In the genomic region with DNA sequence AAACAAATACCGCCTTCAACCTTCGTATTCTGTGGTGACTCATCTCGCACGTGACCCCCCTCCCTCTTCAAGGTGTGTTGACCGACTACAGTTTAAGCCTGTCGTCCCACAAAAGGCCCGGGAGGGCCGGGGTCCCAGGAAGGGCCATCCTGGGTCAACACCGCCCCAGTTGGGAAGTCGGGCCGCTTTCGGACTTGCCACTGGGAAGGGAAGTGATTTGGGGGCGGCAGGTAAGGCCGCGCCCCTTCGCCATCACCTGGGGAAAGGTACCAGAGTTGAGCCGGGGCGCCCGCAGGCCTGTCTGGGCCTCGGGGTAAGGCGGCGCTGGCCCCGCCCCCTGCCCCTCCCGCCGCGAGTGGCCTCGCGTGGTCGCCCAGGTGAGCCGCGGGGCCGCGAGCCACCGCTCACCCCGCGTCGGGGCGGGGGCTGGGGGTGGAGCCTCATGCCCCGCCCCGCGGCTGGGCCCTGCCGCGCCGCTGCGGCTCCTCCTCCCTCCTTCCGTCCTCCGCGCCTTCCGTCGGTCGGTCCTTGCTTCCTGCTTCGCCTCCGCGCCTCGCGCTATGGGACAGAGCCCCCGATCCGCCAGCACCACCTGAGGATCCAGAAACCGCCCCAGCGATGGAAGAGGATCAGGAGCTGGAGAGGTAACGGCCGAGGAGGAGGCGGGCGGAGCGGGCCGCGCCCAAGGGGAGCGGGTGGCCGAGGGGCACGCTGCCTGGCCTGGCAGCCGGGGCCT, we compare ENCODE assay signal across 8 cellular contexts. TPM values are rescaled to one million over a fixed set of nuclear protein-coding genes. Genes with fewer than 3 reads are reported as not detected.
DNase-seq lines count a peak whose midpoint lies in the region; ATAC-seq and TF ChIP-seq lines count a peak whose summit lies in the region.

A gene with protein sequence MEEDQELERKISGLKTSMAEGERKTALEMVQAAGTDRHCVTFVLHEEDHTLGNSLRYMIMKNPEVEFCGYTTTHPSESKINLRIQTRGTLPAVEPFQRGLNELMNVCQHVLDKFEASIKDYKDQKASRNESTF (plus strand): TSS at position 527 of the 736 bp plus-strand sequence. CDS start 92 bp downstream, at position 619.

- H3K4me3 Mint-ChIP-seq in activated CD4-positive, alpha-beta T cell treated with anti-CD3 and anti-CD28 coated beads, Interleukin-2, amount 10 ng/mL, durations not matched to agents 24 days and 14 days: peak within 1 kb of the TSS; percentile 98

- peaks cover 48% of the 10 kb centered on the region for H3K4me1 Mint-ChIP-seq in activated CD4-positive, alpha-beta T cell treated with anti-CD3 and anti-CD28 coated beads, Interleukin-2, amount 10 ng/mL, durations not matched to agents 24 days and 14 days

- H3K27ac ChIP-seq in coronary artery: peak within 1 kb of the TSS; percentile 93 to 97

- peak within 1 kb of the TSS; percentile 98 for H3K27ac Mint-ChIP-seq in activated CD4-positive, alpha-beta T cell treated with anti-CD3 and anti-CD28 coated beads, Interleukin-2, amount 10 ng/mL, durations not matched to agents 24 days and 14 days

- TF ChIP-seq CTCF in AG10803 (conservative IDR thresholded peaks at IDR 0.05; ENCODE audit: low read length) (no peak), coronary artery (IDR thresholded peaks at IDR 0.05) (no peak)

- DNase-seq in AG10803 (ENCODE audit: low read depth) (peak; percentile 60), NCI-H526 treated with DMSO at 0.1 percent for 48 hours (lab: John Stamatoyannopoulos, UW) (peak; percentile 89), coronary artery (ENCODE audit: low spot score) (peak; percentile 84), left colon (peak; percentile 87 to 90)
- peak; percentile 94 for DNase-seq in activated CD4-positive, alpha-beta T cell treated with anti-CD3 and anti-CD28 coated beads, Interleukin-2, amount 10 ng/mL, durations not matched to agents 24 days and 14 days
- DNase-seq in stimulated activated CD4-positive, alpha-beta T cell treated with anti-CD3 and anti-CD28 coated beads, Interleukin-1b, Interleukin-23, amount 100 ng/mL, for 48 hours: peak; percentile 79

- H3K27me3 Mint-ChIP-seq in activated CD4-positive, alpha-beta T cell treated with anti-CD3 and anti-CD28 coated beads, Interleukin-2, amount 10 ng/mL, durations not matched to agents 24 days and 14 days: no peaks in the 10 kb centered on the region

- H3K4me3 ChIP-seq in AG10803 (ENCODE audit: low read length) (peak within 1 kb of the TSS; percentile 81), coronary artery (peak within 1 kb of the TSS; percentile 93)

- intact Hi-C loops in activated CD4-positive, alpha-beta T cell treated with anti-CD3 and anti-CD28 coated beads, Interleukin-2, amount 10 ng/mL, durations not matched to agents 24 days and 14 days (cut with micrococcal nuclease): loop anchor here (1.0 to 10.0 kb wide), 5 partner anchors 171 to 1037 kb away; partner anchors contain the start of genes MTIF3, PAN3, POMP and USP12
- intact Hi-C loops in left colon (cut with DNase I, micrococcal nuclease): no loop called here

- H3K36me3 Mint-ChIP-seq in activated CD4-positive, alpha-beta T cell treated with anti-CD3 and anti-CD28 coated beads, Interleukin-2, amount 10 ng/mL, durations not matched to agents 24 days and 14 days (ENCODE audit: low read depth): peaks cover 38% of the 10 kb centered on the region

- H3K9me3 Mint-ChIP-seq in activated CD4-positive, alpha-beta T cell treated with anti-CD3 and anti-CD28 coated beads, Interleukin-2, amount 10 ng/mL, durations not matched to agents 24 days and 14 days: peaks cover 3% of the 10 kb centered on the region

- ATAC-seq in GM19023 (IDR thresholded peaks at IDR 0.05; ENCODE audit: unreplicated experiment) (peak; percentile 59), HG03175 (IDR thresholded peaks at IDR 0.05; ENCODE audit: unreplicated experiment) (peak; percentile 56), left colon (peak; percentile 73)

RNA-seq across cellular contexts. Expression of the gene that starts here (rescaled TPM):
- 134 and 140 TPM in 2 replicates for total RNA-seq in activated CD4-positive, alpha-beta T cell treated with anti-CD3 and anti-CD28 coated beads, Interleukin-2, amount 10 ng/mL, durations not matched to agents 24 days and 14 days
- 100 to 1,000 TPM in 1 of 2 donors, 10 to 100 TPM in 1; 95.5 to 101 TPM for total RNA-seq in left colon

Comparison
In these comparisons a context has a peak if more than half of its experiments do, and no peak if none do; other contexts are left out.
1. Peak in every context shown above with its lines: DNase-seq, ATAC-seq, H3K4me3 ChIP-seq and H3K27ac ChIP-seq.